Comparison of ENCODE assay signal across 1 cellular context in genomic region chr2:205792908-205793307, GRCh38.
TF ChIP-seq lines count a peak whose summit lies in the region.

No MANE protein-coding gene starts in this region.

TF ChIP-seq in IMR-90, 13 proteins besides CTCF, POLR2A, EP300 and RAD21 (continued from another document):
- TF ChIP-seq ELK1 (IDR thresholded peaks at IDR 0.05; ENCODE audit: borderline replicate concordance, low read depth, low read length) = no peak
- TF ChIP-seq BHLHE40 (IDR thresholded peaks at IDR 0.05; ENCODE audit: low read depth, low read length) = no peak
- TF ChIP-seq USF2 (IDR thresholded peaks at IDR 0.05; ENCODE audit: low read depth, low read length) = no peak
- no peak for TF ChIP-seq SMC3 (IDR thresholded peaks at IDR 0.05; ENCODE audit: low read depth, low read length)
- no peak for TF ChIP-seq NFE2L2 (IDR thresholded peaks at IDR 0.05; ENCODE audit: low read depth, low read length)
- no peak for TF ChIP-seq RFX5 (IDR thresholded peaks at IDR 0.05; ENCODE audit: low read depth, low read length)
- no peak for TF ChIP-seq MAZ (IDR thresholded peaks at IDR 0.05; ENCODE audit: borderline replicate concordance, low read depth, low read length)
- TF ChIP-seq MAFK (IDR thresholded peaks at IDR 0.05; ENCODE audit: low read depth, low read length) = no peak
- no peak for TF ChIP-seq RCOR1 (IDR thresholded peaks at IDR 0.05; ENCODE audit: insufficient replicate concordance, low read length)
- TF ChIP-seq MXI1 (IDR thresholded peaks at IDR 0.05; ENCODE audit: borderline replicate concordance, low read depth, low read length) = no peak
